ENCODE assay signal across 31 cellular contexts in the genomic region with DNA sequence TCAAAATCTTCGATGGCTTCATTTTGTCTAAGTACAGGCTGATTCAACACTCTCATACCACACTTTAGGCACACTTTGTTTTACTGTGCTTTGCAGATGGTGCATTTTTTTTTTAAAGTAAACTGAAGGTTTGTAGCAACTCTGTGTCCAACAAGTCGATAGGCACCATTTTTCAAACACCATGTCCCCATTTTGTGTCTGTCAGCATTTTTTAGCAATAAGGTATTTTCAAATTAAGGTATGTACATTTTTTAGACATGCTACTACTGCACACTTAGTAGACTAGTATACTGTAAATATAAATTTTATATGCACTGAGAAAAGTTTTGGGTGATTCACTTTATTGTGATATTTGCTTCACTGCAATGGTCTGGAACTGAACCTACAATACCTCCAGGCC.
"Had no signal": no experiment of that assay in that cellular context is flagged by ENCODE, and none has a peak within 500 bp of the region (broad histone marks: within the 10 kb centered on the region; RNA-seq: fewer than 3 reads in every experiment).

No MANE protein-coding gene starts in this region.

- H3K4me1 ChIP-seq: foreskin keratinocyte had no signal

- H3K4me3 Mint-ChIP-seq: activated CD4-positive, alpha-beta memory T cell treated with anti-CD3 and anti-CD28 coated beads, Interleukin-2, amount 10 ng/mL, durations not matched to agents 7 days and 5 days; activated CD4-positive, alpha-beta T cell treated with anti-CD3 and anti-CD28 coated beads, Interleukin-2, amount 10 ng/mL, durations not matched to agents 7 days and 5 days; activated naive CD4-positive, alpha-beta T cell treated with anti-CD3 and anti-CD28 coated beads for 36 hours; activated naive CD4-positive, alpha-beta T cell treated with anti-CD3 and anti-CD28 coated beads, Interleukin-2, amount 50 U/mL, for 24 hours; activated naive CD8-positive, alpha-beta T cell treated with anti-CD3 and anti-CD28 coated beads for 36 hours; activated naive CD8-positive, alpha-beta T cell treated with anti-CD3 and anti-CD28 coated beads, Interleukin-2, amount 50 U/mL, for 24 hours; activated T-cell treated with anti-CD3 and anti-CD28 coated beads, Interleukin-2, amount 50 U/mL, for 4 hours; activated T-helper 17 cell treated with anti-CD3 and anti-CD28 coated beads, Interleukin-2, amount 50 U/mL, for 72 hours; effector memory CD8-positive, alpha-beta T cell; WTC11 had no signal

- ATAC-seq: activated naive CD8-positive, alpha-beta T cell treated with anti-CD3 and anti-CD28 coated beads, Interleukin-2, amount 50 U/mL, for 24 hours; activated T-cell treated with anti-CD3 and anti-CD28 coated beads, Interleukin-2, amount 50 U/mL, for 4 hours; activated T-helper 17 cell treated with anti-CD3 and anti-CD28 coated beads, Interleukin-2, amount 50 U/mL, for 72 hours; body of pancreas; effector memory CD8-positive, alpha-beta T cell; foreskin keratinocyte; gastrocnemius medialis; heart left ventricle; WTC11 had no signal

- DNase-seq: activated CD4-positive, alpha-beta memory T cell treated with anti-CD3 and anti-CD28 coated beads, Interleukin-2, amount 10 ng/mL, durations not matched to agents 7 days and 5 days; activated CD4-positive, alpha-beta T cell treated with anti-CD3 and anti-CD28 coated beads for 1 hour; activated CD4-positive, alpha-beta T cell treated with anti-CD3 and anti-CD28 coated beads for 4 hours; activated CD4-positive, alpha-beta T cell treated with anti-CD3 and anti-CD28 coated beads, Interleukin-2, amount 10 ng/mL, durations not matched to agents 7 days and 5 days; activated CD4-positive, alpha-beta T cell treated with anti-CD3 and anti-CD28 coated beads, Interleukin-2, amount 50 U/mL, for 4 hours; activated effector memory CD4-positive, alpha-beta T cell treated with anti-CD3 and anti-CD28 coated beads, Interleukin-2, amount 50 U/mL, for 16 hours; activated naive CD4-positive, alpha-beta T cell treated with anti-CD3 and anti-CD28 coated beads for 36 hours; activated naive CD8-positive, alpha-beta T cell treated with anti-CD3 and anti-CD28 coated beads for 36 hours; activated naive CD8-positive, alpha-beta T cell treated with anti-CD3 and anti-CD28 coated beads, Interleukin-2, amount 50 U/mL, for 24 hours; activated T-cell treated with anti-CD3 and anti-CD28 coated beads, Interleukin-2, amount 50 U/mL, for 4 hours; adrenal gland; amygdala; aorta; body of pancreas; caudate nucleus; cortex of kidney; dermis blood vessel endothelial cell; effector CD4-positive, alpha-beta T cell; effector memory CD8-positive, alpha-beta T cell; erythroblast; foreskin keratinocyte; gastrocnemius medialis; glutamatergic neuron; heart left ventricle; T-helper 1 cell; T-helper 2 cell had no signal

- H3K27me3 Mint-ChIP-seq: activated CD4-positive, alpha-beta memory T cell treated with anti-CD3 and anti-CD28 coated beads, Interleukin-2, amount 10 ng/mL, durations not matched to agents 7 days and 5 days; activated CD4-positive, alpha-beta T cell treated with anti-CD3 and anti-CD28 coated beads, Interleukin-2, amount 10 ng/mL, durations not matched to agents 7 days and 5 days; activated naive CD4-positive, alpha-beta T cell treated with anti-CD3 and anti-CD28 coated beads, Interleukin-2, amount 50 U/mL, for 24 hours; activated naive CD8-positive, alpha-beta T cell treated with anti-CD3 and anti-CD28 coated beads for 36 hours; activated naive CD8-positive, alpha-beta T cell treated with anti-CD3 and anti-CD28 coated beads, Interleukin-2, amount 50 U/mL, for 24 hours; activated T-helper 17 cell treated with anti-CD3 and anti-CD28 coated beads, Interleukin-2, amount 50 U/mL, for 72 hours; effector memory CD8-positive, alpha-beta T cell had no signal

- H3K9me3 Mint-ChIP-seq: activated CD4-positive, alpha-beta T cell treated with anti-CD3 and anti-CD28 coated beads, Interleukin-2, amount 10 ng/mL, durations not matched to agents 7 days and 5 days; activated T-helper 17 cell treated with anti-CD3 and anti-CD28 coated beads, Interleukin-2, amount 50 U/mL, for 72 hours; effector memory CD8-positive, alpha-beta T cell; WTC11 had no signal

- H3K36me3 ChIP-seq: adrenal gland, gastrocnemius medialis had no signal

- H3K27me3 ChIP-seq: adrenal gland, body of pancreas, esophagus muscularis mucosa, foreskin keratinocyte, gastrocnemius medialis, heart left ventricle had no signal

- H3K4me3 ChIP-seq: adrenal gland, body of pancreas, esophagus muscularis mucosa, gastrocnemius medialis, heart left ventricle had no signal

- H3K9me3 ChIP-seq: adrenal gland, body of pancreas, esophagus muscularis mucosa, gastrocnemius medialis had no signal

- H3K27ac ChIP-seq: adrenal gland, body of pancreas, esophagus muscularis mucosa, foreskin keratinocyte, gastrocnemius medialis, heart left ventricle, VCaP had no signal

- H3K27ac Mint-ChIP-seq: activated CD4-positive, alpha-beta memory T cell treated with anti-CD3 and anti-CD28 coated beads, Interleukin-2, amount 10 ng/mL, durations not matched to agents 7 days and 5 days; activated CD4-positive, alpha-beta T cell treated with anti-CD3 and anti-CD28 coated beads, Interleukin-2, amount 10 ng/mL, durations not matched to agents 7 days and 5 days; activated naive CD4-positive, alpha-beta T cell treated with anti-CD3 and anti-CD28 coated beads for 36 hours; activated naive CD4-positive, alpha-beta T cell treated with anti-CD3 and anti-CD28 coated beads, Interleukin-2, amount 50 U/mL, for 24 hours; activated naive CD8-positive, alpha-beta T cell treated with anti-CD3 and anti-CD28 coated beads for 36 hours; activated naive CD8-positive, alpha-beta T cell treated with anti-CD3 and anti-CD28 coated beads, Interleukin-2, amount 50 U/mL, for 24 hours; activated T-helper 17 cell treated with anti-CD3 and anti-CD28 coated beads, Interleukin-2, amount 50 U/mL, for 72 hours; effector memory CD8-positive, alpha-beta T cell; WTC11 had no signal
